ENCODE assay signal across 15 cellular contexts in the genomic region with DNA sequence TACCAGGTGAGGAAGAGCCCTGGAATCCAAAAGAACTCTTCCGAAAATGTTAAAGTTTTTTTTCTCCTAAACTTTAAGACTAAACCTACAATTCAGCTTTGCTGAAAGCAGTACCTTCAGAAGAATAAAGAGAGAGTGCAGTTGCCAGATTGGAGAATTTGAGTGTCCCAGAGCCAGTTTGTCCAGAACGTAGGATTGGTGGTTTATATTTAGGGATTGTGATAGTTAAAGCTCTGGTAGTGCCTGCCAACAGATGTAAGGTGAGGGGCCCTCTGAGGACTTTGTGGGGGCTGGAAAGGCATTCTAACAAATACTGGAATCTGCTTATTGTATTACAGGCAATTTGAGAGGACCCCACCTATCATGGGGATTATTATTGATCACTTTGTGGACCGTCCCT. TPM values are rescaled to one million over a fixed set of nuclear protein-coding genes. Genes with fewer than 3 reads are reported as not detected.
DNase-seq lines count a peak whose midpoint lies in the region; ATAC-seq and TF ChIP-seq lines count a peak whose summit lies in the region.
"Had no signal": no experiment of that assay in that cellular context is flagged by ENCODE, and none has a peak within 500 bp of the region (broad histone marks: within the 10 kb centered on the region; RNA-seq: fewer than 3 reads in every experiment).

No MANE protein-coding gene starts in this region.

- no peaks in the 10 kb centered on the region for H3K4me1 Mint-ChIP-seq in activated T-cell treated with anti-CD3 and anti-CD28 coated beads, Interleukin-2, amount 50 U/mL, for 24 hours (ENCODE audit: low read depth)
- H3K4me1 Mint-ChIP-seq in activated T-cell treated with anti-CD3 and anti-CD28 coated beads, Interleukin-2, amount 50 U/mL, for 72 hours (ENCODE audit: low read depth): no peaks in the 10 kb centered on the region
- H3K4me1 Mint-ChIP-seq in type B pancreatic cell (ENCODE audit: unreplicated experiment): peaks cover 5% of the 10 kb centered on the region
- H3K4me1 Mint-ChIP-seq in activated T-helper 1 cell treated with anti-CD3 and anti-CD28 coated beads, Interleukin-12 subunit alpha, Interleukin-12 subunit beta, Interleukin-2, Interleukin-4 antibody, amounts not matched to agents 30 ng/mL and 10 ng/mL and 1 ng/mL, durations not matched to agents 14 hours and 24 hours and 36 hours (ENCODE audit: low read depth): no peaks in the 10 kb centered on the region

- peaks cover 3% of the 10 kb centered on the region for H3K4me1 ChIP-seq in mesenchymal stem cell (ENCODE audit: control insufficient read depth, insufficient read depth, low read depth, low read length)
- H3K4me1 ChIP-seq: HAP-1 had no signal

- ATAC-seq in activated T-cell treated with anti-CD3 and anti-CD28 coated beads, Interleukin-2, amount 50 U/mL, for 72 hours (replicated peaks in 1 of 2): no peak
- no peak for ATAC-seq in GM18498 (IDR thresholded peaks at IDR 0.05; ENCODE audit: unreplicated experiment)
- ATAC-seq in GM21381 (IDR thresholded peaks at IDR 0.05; ENCODE audit: unreplicated experiment): no peak

- H3K79me1 ChIP-seq in mesenchymal stem cell (replicated peaks; ENCODE audit: low read length, poor library complexity, severe bottlenecking): no peaks in the 10 kb centered on the region

- H3K36me3 ChIP-seq in mesenchymal stem cell (ENCODE audit: control insufficient read depth in 1 of 2, insufficient read depth in 2 of 2, low read depth in 1 of 2, low read length in 2 of 2): peaks cover 42 to 71% of the 10 kb centered on the region in 2 experiments

- peak overlapping the region; percentile 6 for H3K27ac Mint-ChIP-seq in activated T-cell treated with anti-CD3 and anti-CD28 coated beads, Interleukin-2, amount 50 U/mL, for 24 hours
- no peak overlapping the region for H3K27ac Mint-ChIP-seq in activated T-cell treated with anti-CD3 and anti-CD28 coated beads, Interleukin-2, amount 50 U/mL, for 72 hours
- H3K27ac Mint-ChIP-seq in type B pancreatic cell: peak overlapping the region; percentile 40
- H3K27ac Mint-ChIP-seq in activated T-helper 1 cell treated with anti-CD3 and anti-CD28 coated beads, Interleukin-12 subunit alpha, Interleukin-12 subunit beta, Interleukin-2, Interleukin-4 antibody, amounts not matched to agents 30 ng/mL and 10 ng/mL and 1 ng/mL, durations not matched to agents 14 hours and 24 hours and 36 hours: no peak overlapping the region

- intact Hi-C loops in dorsolateral prefrontal cortex (cut with DNase I): no loop called here
- intact Hi-C loops in activated T-helper 1 cell treated with anti-CD3 and anti-CD28 coated beads, Interleukin-12 subunit alpha, Interleukin-12 subunit beta, Interleukin-2, Interleukin-4 antibody, amounts not matched to agents 30 ng/mL and 10 ng/mL and 1 ng/mL, durations not matched to agents 14 hours and 24 hours and 36 hours (cut with micrococcal nuclease): no loop called here

- H3K36me3 Mint-ChIP-seq in activated T-cell treated with anti-CD3 and anti-CD28 coated beads, Interleukin-2, amount 50 U/mL, for 24 hours (ENCODE audit: low read depth): peaks cover 74% of the 10 kb centered on the region
- H3K36me3 Mint-ChIP-seq in activated T-cell treated with anti-CD3 and anti-CD28 coated beads, Interleukin-2, amount 50 U/mL, for 72 hours (ENCODE audit: insufficient read depth in 2 of 2): peaks cover 4 to 11% of the 10 kb centered on the region in 2 donors
- H3K36me3 Mint-ChIP-seq in type B pancreatic cell: peaks cover 17% of the 10 kb centered on the region
- H3K36me3 Mint-ChIP-seq in activated T-helper 1 cell treated with anti-CD3 and anti-CD28 coated beads, Interleukin-12 subunit alpha, Interleukin-12 subunit beta, Interleukin-2, Interleukin-4 antibody, amounts not matched to agents 30 ng/mL and 10 ng/mL and 1 ng/mL, durations not matched to agents 14 hours and 24 hours and 36 hours (ENCODE audit: low read depth): peaks cover 28% of the 10 kb centered on the region

- peak overlapping the region; percentile 69 for H3K9ac ChIP-seq in mesenchymal stem cell (ENCODE audit: low read length)

- no peak for DNase-seq in activated T-cell treated with anti-CD3 and anti-CD28 coated beads, Interleukin-2, amount 50 U/mL, for 24 hours
- no peak for DNase-seq in activated T-cell treated with anti-CD3 and anti-CD28 coated beads, Interleukin-2, amount 50 U/mL, for 72 hours
- DNase-seq in dorsolateral prefrontal cortex (no peak), mesenchymal stem cell (no peak), type B pancreatic cell (ENCODE audit: extremely low spot score, unreplicated experiment) (no peak)
- no peak for DNase-seq in activated T-helper 1 cell treated with anti-CD3 and anti-CD28 coated beads, Interleukin-12 subunit alpha, Interleukin-12 subunit beta, Interleukin-2, Interleukin-4 antibody, amounts not matched to agents 30 ng/mL and 10 ng/mL and 1 ng/mL, durations not matched to agents 14 hours and 24 hours and 36 hours (ENCODE audit: low spot score)
- DNase-seq: 8988T, Kasumi-1, NCI-H1417, NCI-H2029, NCI-H510A had no signal

- H2BK120ac ChIP-seq in mesenchymal stem cell (ENCODE audit: low read depth, low read length): no peak overlapping the region

- no peak overlapping the region for H3K14ac ChIP-seq in mesenchymal stem cell (ENCODE audit: low read length in 2 of 2)

- H2AFZ ChIP-seq in mesenchymal stem cell (ENCODE audit: low read depth, low read length): no peak overlapping the region

- no peak overlapping the region for H3K18ac ChIP-seq in mesenchymal stem cell (ENCODE audit: low read depth in 1 of 2, low read length in 2 of 2)

- H3K4me3 Mint-ChIP-seq in activated T-cell treated with anti-CD3 and anti-CD28 coated beads, Interleukin-2, amount 50 U/mL, for 24 hours: no peak overlapping the region
- H3K4me3 Mint-ChIP-seq in activated T-cell treated with anti-CD3 and anti-CD28 coated beads, Interleukin-2, amount 50 U/mL, for 72 hours: no peak overlapping the region
- H3K4me3 Mint-ChIP-seq in type B pancreatic cell: no peak overlapping the region
- H3K4me3 Mint-ChIP-seq in activated T-helper 1 cell treated with anti-CD3 and anti-CD28 coated beads, Interleukin-12 subunit alpha, Interleukin-12 subunit beta, Interleukin-2, Interleukin-4 antibody, amounts not matched to agents 30 ng/mL and 10 ng/mL and 1 ng/mL, durations not matched to agents 14 hours and 24 hours and 36 hours: no peak overlapping the region

- H3K4me3 ChIP-seq in dorsolateral prefrontal cortex (no peak overlapping the region), mesenchymal stem cell (ENCODE audit: insufficient read depth in 1 of 2, low read depth in 1 of 2, low read length in 2 of 2) (no peak overlapping the region)
- H3K4me3 ChIP-seq: HAP-1 had no signal

- no peak overlapping the region for H2BK12ac ChIP-seq in mesenchymal stem cell (ENCODE audit: low read length in 2 of 2)

- no peak overlapping the region for H3K23ac ChIP-seq in mesenchymal stem cell (ENCODE audit: low read length in 2 of 2)

- 95% methylated on average over 3 of the region's 3 CpGs for WGBS in mesenchymal stem cell

- no peak overlapping the region for H2AK5ac ChIP-seq in mesenchymal stem cell (ENCODE audit: low read length, severe bottlenecking)

- H3K9me3 ChIP-seq in mesenchymal stem cell (ENCODE audit: control insufficient read depth, low read length): no peaks in the 10 kb centered on the region
- H3K9me3 ChIP-seq: HAP-1 had no signal

- H3K27me3 ChIP-seq in dorsolateral prefrontal cortex: no peaks in the 10 kb centered on the region
- no peaks in the 10 kb centered on the region for H3K27me3 ChIP-seq in mesenchymal stem cell (ENCODE audit: control insufficient read depth in 1 of 2, insufficient read depth in 1 of 2, low read length in 2 of 2)

- H4K8ac ChIP-seq in mesenchymal stem cell (ENCODE audit: low read length): no peak overlapping the region

- H3K9me3 Mint-ChIP-seq in activated T-cell treated with anti-CD3 and anti-CD28 coated beads, Interleukin-2, amount 50 U/mL, for 24 hours: no peaks in the 10 kb centered on the region
- no peaks in the 10 kb centered on the region for H3K9me3 Mint-ChIP-seq in activated T-cell treated with anti-CD3 and anti-CD28 coated beads, Interleukin-2, amount 50 U/mL, for 72 hours
- no peaks in the 10 kb centered on the region for H3K9me3 Mint-ChIP-seq in type B pancreatic cell
- H3K9me3 Mint-ChIP-seq in activated T-helper 1 cell treated with anti-CD3 and anti-CD28 coated beads, Interleukin-12 subunit alpha, Interleukin-12 subunit beta, Interleukin-2, Interleukin-4 antibody, amounts not matched to agents 30 ng/mL and 10 ng/mL and 1 ng/mL, durations not matched to agents 14 hours and 24 hours and 36 hours: no peaks in the 10 kb centered on the region

- H2BK5ac ChIP-seq in mesenchymal stem cell (ENCODE audit: low read depth, low read length, poor library complexity, severe bottlenecking): no peak overlapping the region

- H3K4me2 ChIP-seq in mesenchymal stem cell (ENCODE audit: low read length, poor library complexity, severe bottlenecking): no peak overlapping the region

- H3K27ac ChIP-seq in dorsolateral prefrontal cortex (peak overlapping the region in 39 of 59 donors; percentile 4 to 96 (median 67)), mesenchymal stem cell (ENCODE audit: low read length, poor library complexity, severe bottlenecking) (no peak overlapping the region)
- H3K27ac ChIP-seq: C4-2B had no signal

- no peaks in the 10 kb centered on the region for H3K27me3 Mint-ChIP-seq in activated T-cell treated with anti-CD3 and anti-CD28 coated beads, Interleukin-2, amount 50 U/mL, for 24 hours
- no peaks in the 10 kb centered on the region for H3K27me3 Mint-ChIP-seq in activated T-cell treated with anti-CD3 and anti-CD28 coated beads, Interleukin-2, amount 50 U/mL, for 72 hours (ENCODE audit: low read depth)
- no peaks in the 10 kb centered on the region for H3K27me3 Mint-ChIP-seq in type B pancreatic cell
- H3K27me3 Mint-ChIP-seq in activated T-helper 1 cell treated with anti-CD3 and anti-CD28 coated beads, Interleukin-12 subunit alpha, Interleukin-12 subunit beta, Interleukin-2, Interleukin-4 antibody, amounts not matched to agents 30 ng/mL and 10 ng/mL and 1 ng/mL, durations not matched to agents 14 hours and 24 hours and 36 hours (ENCODE audit: insufficient read depth): no peaks in the 10 kb centered on the region

- H2BK15ac ChIP-seq in mesenchymal stem cell (ENCODE audit: low read depth, poor library complexity, severe bottlenecking): no peak overlapping the region

- no peak overlapping the region for H4K91ac ChIP-seq in mesenchymal stem cell (ENCODE audit: low read length)

- no peak overlapping the region for H3K4ac ChIP-seq in mesenchymal stem cell (ENCODE audit: low read depth in 1 of 2, low read length in 2 of 2)

- TF ChIP-seq CTCF in dorsolateral prefrontal cortex (IDR thresholded peaks at IDR 0.05 in 54 of 56, conservative IDR thresholded peaks at IDR 0.05 in 2 of 56; ENCODE audit: low read depth in 1 of 56, partially characterized antibody in 56 of 56) (no peak), type B pancreatic cell (conservative IDR thresholded peaks at IDR 0.05) (no peak)

RNA-seq across cellular contexts. Expression of gene ATG13, which starts 39.8 kb away (rescaled TPM):
- 10 to 100 TPM; 75.6 to 77.7 TPM for total RNA-seq in activated T-cell treated with anti-CD3 and anti-CD28 coated beads, Interleukin-2, amount 50 U/mL, for 72 hours
- total RNA-seq in dorsolateral prefrontal cortex (100 to 1,000 TPM; 107 to 201 (median 150) TPM), type B pancreatic cell (ENCODE audit: low replicate concordance) (67.3 and 67.7 TPM in 2 replicates)
- 51.4 TPM for polyA plus RNA-seq in mesenchymal stem cell (2013, experiment 1 of 2)
- 54.7 TPM for polyA plus RNA-seq in mesenchymal stem cell (2013, experiment 2 of 2)
- total RNA-seq in activated T-helper 1 cell treated with anti-CD3 and anti-CD28 coated beads, Interleukin-12 subunit alpha, Interleukin-12 subunit beta, Interleukin-2, Interleukin-4 antibody, amounts not matched to agents 30 ng/mL and 10 ng/mL and 1 ng/mL, durations not matched to agents 14 hours and 24 hours and 36 hours: 66.4 and 73.8 TPM in 2 replicates

RNA-seq across cellular contexts. Expression of gene HARBI1, which starts 40.2 kb away (rescaled TPM):
- 1 to 10 TPM; 4.2 to 7.3 TPM for total RNA-seq in activated T-cell treated with anti-CD3 and anti-CD28 coated beads, Interleukin-2, amount 50 U/mL, for 72 hours
- 10 to 100 TPM in 23 of 120 experiments, 1 to 10 TPM in 97; 4.5 to 29.2 (median 8.0) TPM for total RNA-seq in dorsolateral prefrontal cortex
- 3.6 TPM for polyA plus RNA-seq in mesenchymal stem cell (2013, experiment 1 of 2)
- polyA plus RNA-seq in mesenchymal stem cell (2013, experiment 2 of 2): 3.3 TPM
- 8.5 and 8.7 TPM in 2 replicates for total RNA-seq in type B pancreatic cell (ENCODE audit: low replicate concordance)
- 4.5 and 5.3 TPM in 2 replicates for total RNA-seq in activated T-helper 1 cell treated with anti-CD3 and anti-CD28 coated beads, Interleukin-12 subunit alpha, Interleukin-12 subunit beta, Interleukin-2, Interleukin-4 antibody, amounts not matched to agents 30 ng/mL and 10 ng/mL and 1 ng/mL, durations not matched to agents 14 hours and 24 hours and 36 hours

RNA-seq across cellular contexts. Expression of gene ARHGAP1, which starts 43.2 kb away (rescaled TPM):
- total RNA-seq in activated T-cell treated with anti-CD3 and anti-CD28 coated beads, Interleukin-2, amount 50 U/mL, for 72 hours: 10 to 100 TPM; 41.6 to 43.5 TPM
- total RNA-seq in dorsolateral prefrontal cortex: 100 to 1,000 TPM in 13 of 120 experiments, 10 to 100 TPM in 107; 52.6 to 143 (median 80.0) TPM
- polyA plus RNA-seq in mesenchymal stem cell (2013, experiment 1 of 2): 92.7 TPM
- 87.5 TPM for polyA plus RNA-seq in mesenchymal stem cell (2013, experiment 2 of 2)
- total RNA-seq in type B pancreatic cell (ENCODE audit: low replicate concordance): 58.2 and 80.8 TPM in 2 replicates
- total RNA-seq in activated T-helper 1 cell treated with anti-CD3 and anti-CD28 coated beads, Interleukin-12 subunit alpha, Interleukin-12 subunit beta, Interleukin-2, Interleukin-4 antibody, amounts not matched to agents 30 ng/mL and 10 ng/mL and 1 ng/mL, durations not matched to agents 14 hours and 24 hours and 36 hours: 69.8 and 71.7 TPM in 2 replicates

RNA-seq across cellular contexts. Expression of gene ZNF408, which starts 43.6 kb away (rescaled TPM):
- 10 to 100 TPM; 17.8 to 18.2 TPM for total RNA-seq in activated T-cell treated with anti-CD3 and anti-CD28 coated beads, Interleukin-2, amount 50 U/mL, for 72 hours
- 10 to 100 TPM in 20 of 120 experiments, 1 to 10 TPM in 100; 4.8 to 15.1 (median 8.4) TPM for total RNA-seq in dorsolateral prefrontal cortex
- 5.9 TPM for polyA plus RNA-seq in mesenchymal stem cell (2013, experiment 1 of 2)
- 5.5 TPM for polyA plus RNA-seq in mesenchymal stem cell (2013, experiment 2 of 2)
- total RNA-seq in type B pancreatic cell (ENCODE audit: low replicate concordance): 14.9 and 16.1 TPM in 2 replicates
- 12.9 and 13.9 TPM in 2 replicates for total RNA-seq in activated T-helper 1 cell treated with anti-CD3 and anti-CD28 coated beads, Interleukin-12 subunit alpha, Interleukin-12 subunit beta, Interleukin-2, Interleukin-4 antibody, amounts not matched to agents 30 ng/mL and 10 ng/mL and 1 ng/mL, durations not matched to agents 14 hours and 24 hours and 36 hours

Comparison
In these comparisons a context has a peak if more than half of its experiments do, and no peak if none do; other contexts are left out.
1. H3K27ac Mint-ChIP-seq: peak in activated T-cell treated with anti-CD3 and anti-CD28 coated beads, Interleukin-2, amount 50 U/mL, for 24 hours (single experiment) and type B pancreatic cell (single experiment); none in activated T-cell treated with anti-CD3 and anti-CD28 coated beads, Interleukin-2, amount 50 U/mL, for 72 hours (single experiment) and activated T-helper 1 cell treated with anti-CD3 and anti-CD28 coated beads, Interleukin-12 subunit alpha, Interleukin-12 subunit beta, Interleukin-2, Interleukin-4 antibody, amounts not matched to agents 30 ng/mL and 10 ng/mL and 1 ng/mL, durations not matched to agents 14 hours and 24 hours and 36 hours (single experiment).